ENCODE assay signal across 8 cellular contexts in the genomic region with DNA sequence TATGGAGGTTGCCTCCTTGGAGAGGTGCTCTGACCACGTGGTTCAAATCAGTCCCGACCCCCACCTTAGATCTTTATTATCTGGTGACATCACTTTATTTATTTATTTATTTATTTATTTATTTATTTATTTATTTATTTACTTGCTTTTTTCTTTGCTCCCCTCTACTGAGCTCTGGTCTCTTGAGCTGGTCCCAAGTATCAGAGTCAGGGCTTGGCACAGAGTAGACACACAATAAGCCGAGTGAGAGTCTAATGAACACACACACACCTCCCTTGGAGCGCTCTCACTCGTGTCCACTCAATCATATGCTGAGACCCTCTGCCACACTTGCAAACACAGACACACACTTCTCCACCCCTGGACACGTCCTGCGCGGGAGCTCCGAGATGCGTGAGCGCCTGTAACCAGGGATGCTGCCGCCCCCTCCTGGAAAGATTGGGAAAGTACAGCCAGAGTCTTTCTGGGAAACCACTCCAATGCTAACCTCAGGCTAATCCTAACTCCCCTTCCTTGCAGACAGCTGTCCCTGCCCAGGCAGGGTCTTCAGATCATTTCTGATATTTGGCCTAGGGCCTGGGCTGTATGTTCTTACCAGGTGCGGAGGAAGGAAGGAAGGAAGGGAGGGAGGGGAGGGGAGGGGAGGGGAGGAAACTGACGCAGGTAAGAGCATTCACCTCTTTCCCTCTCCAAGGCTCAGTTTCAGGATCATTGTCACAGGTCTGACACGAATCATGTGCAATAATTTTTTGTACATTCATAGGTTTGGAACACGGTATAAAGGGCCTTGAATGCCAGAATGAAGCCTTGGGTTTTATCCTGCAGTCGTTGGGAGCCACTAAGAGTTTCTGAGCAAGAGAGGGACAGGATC.
DNase-seq lines count a peak whose midpoint lies in the region; ATAC-seq lines count a peak whose summit lies in the region.

No MANE protein-coding gene starts in this region.

- ATAC-seq in activated CD4-positive, CD25-positive, alpha-beta regulatory T cell treated with anti-CD3 and anti-CD28 coated beads, Interleukin-2, amount 50 U/mL, for 24 hours: peak; percentile 61 to 64
- ATAC-seq in left colon: peak; percentile 75
- ATAC-seq in HG02588 (IDR thresholded peaks at IDR 0.05; ENCODE audit: unreplicated experiment): no peak

- peak; percentile 66 for DNase-seq in activated gamma-delta T cell treated with Interleukin-2 at 50 U/mL for 16 hours
- DNase-seq in activated gamma-delta T cell (lab: John Stamatoyannopoulos, UW): no peak
- peak; percentile 9 for DNase-seq in NCI-H2107 (lab: John Stamatoyannopoulos, UW)
- DNase-seq in central memory CD4-positive, alpha-beta T cell: peak; percentile 47
- DNase-seq in left colon: peak; percentile 45 to 70
- peak; percentile 65 to 66 for DNase-seq in stimulated activated CD4-positive, alpha-beta T cell treated with anti-CD3 and anti-CD28 coated beads, Interleukin-2, amount 100 ng/mL, for 48 hours

- intact Hi-C loops in left colon (cut with DNase I, micrococcal nuclease): loop anchor here (5.0 to 10.0 kb wide), 3 partner anchors 88 to 408 kb away; no protein-coding TSS in a partner anchor
